17 cellular contexts compared by ENCODE assay signal in genomic region chr12:53431187-53431586, GRCh38. TPM values are rescaled to one million over a fixed set of nuclear protein-coding genes. Genes with fewer than 3 reads are reported as not detected.
"Had no signal": no experiment of that assay in that cellular context is flagged by ENCODE, and none has a peak within 500 bp of the region (broad histone marks: within the 10 kb centered on the region; RNA-seq: fewer than 3 reads in every experiment).

No MANE protein-coding gene starts in this region.

- H3K27ac ChIP-seq: gastroesophageal sphincter, neural progenitor cell, pancreas, upper lobe of left lung had no signal

- H3K4me3 ChIP-seq: gastroesophageal sphincter, neural progenitor cell, pancreas, upper lobe of left lung had no signal

- DNase-seq: activated CD4-positive, alpha-beta T cell treated with anti-CD3 and anti-CD28 coated beads, Interleukin-2, amount 10 ng/mL, durations not matched to agents 24 days and 14 days; activated CD4-positive, CD25-positive, alpha-beta regulatory T cell; activated CD8-positive, alpha-beta memory T cell treated with anti-CD3 and anti-CD28 coated beads, Interleukin-2, amount 50 U/mL, for 48 hours; activated naive CD4-positive, alpha-beta T cell; activated T-cell treated with anti-CD3 and anti-CD28 coated beads, Interleukin-2, amount 50 U/mL, for 72 hours; anterior cingulate cortex; islet precursor cell; upper lobe of left lung had no signal

- H3K4me2 ChIP-seq: neural progenitor cell had no signal

- FAIRE-seq: pancreas had no signal

- H2AFZ ChIP-seq: neural progenitor cell had no signal

- H3K9me3 ChIP-seq: gastroesophageal sphincter, pancreas, upper lobe of left lung had no signal

- ATAC-seq: activated T-cell treated with anti-CD3 and anti-CD28 coated beads, Interleukin-2, amount 50 U/mL, for 72 hours; gastroesophageal sphincter; left lobe of liver; pancreas had no signal

- H3K4me1 ChIP-seq: gastroesophageal sphincter, neural progenitor cell, upper lobe of left lung had no signal

- H3K27me3 ChIP-seq: gastroesophageal sphincter, neural progenitor cell, pancreas, upper lobe of left lung had no signal

- H3K9ac ChIP-seq: neural progenitor cell had no signal

- H3K36me3 ChIP-seq: gastroesophageal sphincter, neural progenitor cell, pancreas, upper lobe of left lung had no signal

RNA-seq across cellular contexts. Expression of gene AMHR2, which starts 7.5 kb away (rescaled TPM):
- total RNA-seq: activated T-cell treated with anti-CD3 and anti-CD28 coated beads, Interleukin-2, amount 50 U/mL, for 72 hours; dermis microvascular lymphatic vessel endothelial cell; epithelial cell of proximal tubule; lung microvascular endothelial cell; skeletal muscle tissue; temporal lobe had no signal
